In genomic region chr1:41891403-41891896, GRCh38 we compare ENCODE assay signal across 8 cellular contexts. TPM values are rescaled to one million over a fixed set of nuclear protein-coding genes. Genes with fewer than 3 reads are reported as not detected.
DNase-seq lines count a peak whose midpoint lies in the region; ATAC-seq, FAIRE-seq and TF ChIP-seq lines count a peak whose summit lies in the region.

No MANE protein-coding gene starts in this region.

- CTCF ChIA-PET in GM12878 (lab: Yijun Ruan, JAX) = interaction anchor here (0.5 to 3.3 kb wide), 18 partner anchors 9 to 318 kb away, joined by 3 to 17 read pairs (median 6); partner anchors contain the start of gene HIVEP3

- RAD21 ChIA-PET in GM12878 (lab: Charles Lee; ENCODE audit: unreplicated experiment) = interaction anchor here (0.6 to 3.3 kb wide), 21 partner anchors 9 to 375 kb away, joined by 3 to 22 read pairs (median 4); no protein-coding TSS in a partner anchor

- peak; percentile 73 for TF ChIP-seq POLR2A in GM12878 (IDR thresholded peaks at IDR 0.05; ENCODE audit: low read depth, low read length)

- TF ChIP-seq CTCF in GM12878 (IDR thresholded peaks at IDR 0.05 in 2 of 3, conservative IDR thresholded peaks at IDR 0.05 in 1 of 3; ENCODE audit: control insufficient read depth in 2 of 3, extremely low read depth in 1 of 3, insufficient read depth in 1 of 3, low read depth in 3 of 3, low read length in 3 of 3) (peak; percentile 39 to 42 (median 41); a peak in 5 of 6 replicates), lower lobe of right lung (IDR thresholded peaks at IDR 0.05) (peak; percentile 35)

- peak overlapping the region; percentile 80 for H3K27ac ChIP-seq in CD4-positive, CD25-positive, alpha-beta regulatory T cell (ENCODE audit: insufficient read depth, low read length, poor library complexity, severe bottlenecking)
- H3K27ac ChIP-seq in GM12878 (ENCODE audit: control insufficient read depth, insufficient read depth) = peak overlapping the region; percentile 75
- H3K27ac ChIP-seq in lower lobe of right lung = peak overlapping the region; percentile 90

- no peaks in the 10 kb centered on the region for H3K27me3 ChIP-seq in CD4-positive, CD25-positive, alpha-beta regulatory T cell (ENCODE audit: control insufficient read depth, insufficient read depth, low read length)
- H3K27me3 ChIP-seq in GM12878 (replicated peaks in 1 of 2; ENCODE audit: control insufficient read depth in 2 of 2, insufficient read depth in 2 of 2, low read length in 1 of 2) = no peaks in the 10 kb centered on the region
- H3K27me3 ChIP-seq in lower lobe of right lung (ENCODE audit: low read depth) = no peaks in the 10 kb centered on the region

- peak overlapping the region; percentile 87 for H2AFZ ChIP-seq in GM12878 (ENCODE audit: control insufficient read depth, low read depth, low read length)

- peak; percentile 97 for ATAC-seq in CD4-positive, CD25-positive, alpha-beta regulatory T cell (ENCODE audit: low read depth in 2 of 2)
- peak; percentile 94 for ATAC-seq in GM19351 (IDR thresholded peaks at IDR 0.05; ENCODE audit: unreplicated experiment)
- ATAC-seq in HG03521 (IDR thresholded peaks at IDR 0.05; ENCODE audit: unreplicated experiment) = peak; percentile 80
- peak; percentile 98 for ATAC-seq in GM12878
- peak; percentile 79 to 90 for ATAC-seq in lower lobe of right lung

- peak overlapping the region; percentile 44 to 89 (median 84) for H3K4me3 Mint-ChIP-seq in CD4-positive, CD25-positive, alpha-beta regulatory T cell

- intact Hi-C loops in GM12878 (cut with micrococcal nuclease; ENCODE audit: unreplicated experiment) = loop anchor here (1.0 to 5.0 kb wide), 4 partner anchors 63 to 317 kb away; no protein-coding TSS in a partner anchor
- intact Hi-C loops in lower lobe of right lung (cut with DNase I) = no loop called here

- H3K4me2 ChIP-seq in GM12878 (ENCODE audit: control insufficient read depth, insufficient read depth) = peak overlapping the region; percentile 90

- TSS peak; percentile 30 for BruUV-seq in GM12878 (replicated peaks; lab: Mats Ljungman, UMichigan)

- no peaks in the 10 kb centered on the region for H3K27me3 Mint-ChIP-seq in CD4-positive, CD25-positive, alpha-beta regulatory T cell

- H4K20me1 ChIP-seq in GM12878 (ENCODE audit: control insufficient read depth, insufficient read depth) = no peaks in the 10 kb centered on the region

- in situ Hi-C loops in GM12878 (cut with MboI) = no loop called here

- SMC1A ChIA-PET in GM12878 (lab: Charles Lee; ENCODE audit: uncharacterized antibody, unreplicated experiment) = interaction anchor here (0.7 to 3.2 kb wide), 30 partner anchors 9 to 317 kb away, joined by 3 to 16 read pairs (median 4); no protein-coding TSS in a partner anchor

- POLR2A ChIA-PET in GM12878 (lab: Charles Lee) = interaction anchor here (0.9 to 2.4 kb wide), 6 partner anchors 9 to 110 kb away, joined by 3 to 9 read pairs (median 3); no protein-coding TSS in a partner anchor

- H3K4me1 ChIP-seq in CD4-positive, CD25-positive, alpha-beta regulatory T cell (ENCODE audit: control insufficient read depth, insufficient read depth, low read length, poor library complexity, severe bottlenecking) = peaks cover 30% of the 10 kb centered on the region
- peaks cover 15% of the 10 kb centered on the region for H3K4me1 ChIP-seq in GM12878 (ENCODE audit: control insufficient read depth, insufficient read depth, low read length)
- H3K4me1 ChIP-seq in lower lobe of right lung = peaks cover 54% of the 10 kb centered on the region

- peaks cover 1% of the 10 kb centered on the region for H3K79me2 ChIP-seq in GM12878 (ENCODE audit: control insufficient read depth, insufficient read depth, low read length)

- TF ChIP-seq RAD21 in GM12878 (IDR thresholded peaks at IDR 0.05; ENCODE audit: insufficient read depth, low read depth, low read length) = peak; percentile 72

- no peaks in the 10 kb centered on the region for H3K9me3 ChIP-seq in CD4-positive, CD25-positive, alpha-beta regulatory T cell (ENCODE audit: control insufficient read depth in 2 of 2, low read length in 2 of 2)
- H3K9me3 ChIP-seq in GM12878 (replicated peaks; ENCODE audit: control insufficient read depth, insufficient read depth, low read length) (no peaks in the 10 kb centered on the region), lower lobe of right lung (no peaks in the 10 kb centered on the region)

- H3K36me3 ChIP-seq in CD4-positive, CD25-positive, alpha-beta regulatory T cell (ENCODE audit: control insufficient read depth, insufficient read depth, low read length) = no peaks in the 10 kb centered on the region
- H3K36me3 ChIP-seq in GM12878 (ENCODE audit: control insufficient read depth in 2 of 2, insufficient read depth in 2 of 2, low read length in 1 of 2) (no peaks in the 10 kb centered on the region), lower lobe of right lung (no peaks in the 10 kb centered on the region)

- peaks cover 0 to 59% (median 25%) of the 10 kb centered on the region in 4 donors for H3K4me1 Mint-ChIP-seq in CD4-positive, CD25-positive, alpha-beta regulatory T cell

- H3K9ac ChIP-seq in GM12878 (ENCODE audit: control insufficient read depth, insufficient read depth, low read length) = peak overlapping the region; percentile 49

- peak; percentile 73 for FAIRE-seq in GM12878 (lab: Jason Lieb, UNC)

- H3K27ac Mint-ChIP-seq in CD4-positive, CD25-positive, alpha-beta regulatory T cell = peak overlapping the region; percentile 91 to 97 (median 97)

- WGBS in GM12878 (ENCODE audit: insufficient coverage, insufficient replicate concordance, low lambda C conversion rate, missing lambda C conversion rate) = 3% methylated on average over 9 of the region's 9 CpGs

- DNase-seq in CD4-positive, CD25-positive, alpha-beta regulatory T cell = peak; percentile 27 to 92 (median 77)
- DNase-seq in T follicular helper cell (ENCODE audit: low read depth) (peak; percentile 44), GM12878 (ENCODE audit: low read depth, low spot score) (peak; percentile 68), lower lobe of right lung (peak; percentile 60), iPS-NIHi7 (ENCODE audit: extremely low spot score) (no peak)
- DNase-seq in stimulated activated CD8-positive, alpha-beta memory T cell treated with anti-CD3 and anti-CD28 coated beads, Interleukin-2, amount 100 ng/mL, for 1 hour (ENCODE audit: low read depth in 2 of 2) = peak; percentile 20 to 25

- H3K36me3 Mint-ChIP-seq in CD4-positive, CD25-positive, alpha-beta regulatory T cell = no peaks in the 10 kb centered on the region

- no peaks in the 10 kb centered on the region for H3K9me3 Mint-ChIP-seq in CD4-positive, CD25-positive, alpha-beta regulatory T cell

- H3K4me3 ChIP-seq in CD4-positive, CD25-positive, alpha-beta regulatory T cell (ENCODE audit: low read depth, low read length) = peak overlapping the region; percentile 72
- H3K4me3 ChIP-seq in GM12878 (peak overlapping the region; percentile 66), lower lobe of right lung (peak overlapping the region; percentile 54)

- peak; percentile 4 to 26; a peak in 1 of 4 replicates for TF ChIP-seq EP300 in GM12878 (IDR thresholded peaks at IDR 0.05; ENCODE audit: borderline replicate concordance in 1 of 2, control insufficient read depth in 1 of 2, low read depth in 2 of 2, low read length in 2 of 2)

TF ChIP-seq in GM12878, 131 proteins besides CTCF, POLR2A, EP300 and RAD21 (continues in another document):
- TF ChIP-seq SMAD1 (IDR thresholded peaks at IDR 0.05; ENCODE audit: low read depth, partially characterized antibody) (no peak), CHD1 (IDR thresholded peaks at IDR 0.05; ENCODE audit: low read depth, low read length) (no peak), MLLT1 (IDR thresholded peaks at IDR 0.05) (peak; percentile 60; the same call in 1 of the 2 replicates), IKZF1 (conservative IDR thresholded peaks at IDR 0.05) (peak; percentile 63), FOXK2 (IDR thresholded peaks at IDR 0.05) (no peak), MTA2 (IDR thresholded peaks at IDR 0.05; ENCODE audit: low read depth) (peak; percentile 28; the same call in 1 of the 2 replicates), IKZF2 (IDR thresholded peaks at IDR 0.05) (peak in 1 of 2 experiments; percentile 21; a peak in 1 of 4 replicates), EED (IDR thresholded peaks at IDR 0.05; ENCODE audit: low read depth) (peak; percentile 46; the same call in 1 of the 2 replicates), ASH2L (IDR thresholded peaks at IDR 0.05; ENCODE audit: borderline replicate concordance, low read depth) (peak; percentile 89; the same call in 1 of the 2 replicates)

RNA-seq across cellular contexts. Expression of gene HIVEP3, which starts 27.3 kb away (rescaled TPM):
- 17.2 TPM for total RNA-seq in CD4-positive, CD25-positive, alpha-beta regulatory T cell
- polyA plus RNA-seq in CD4-positive, CD25-positive, alpha-beta regulatory T cell = 10 to 100 TPM in 1 of 4 donors, 1 to 10 TPM in 3; 3.9 to 10.9 (median 6.0) TPM
- total RNA-seq in GM12878 (2013; cell fraction: nucleolus; rRNA removed) = 42.5 and 46.4 TPM in 2 replicates
- total RNA-seq in GM12878 (2014; rRNA removed) (2.8 and 2.9 TPM in 2 replicates), GM12878 (2014; rRNA removed; fragmentation: Illumina TruSeq; extraction: Trizol) (3.4 and 3.5 TPM in 2 replicates), GM12878 (2021) (13.6 and 13.8 TPM in 2 replicates), lower lobe of right lung (11.6 TPM)
- 1.8 TPM for polyA plus RNA-seq in GM12878 (2011; ENCODE audit: low read depth)
- polyA plus RNA-seq in GM12878 (2011; rRNA removed) (3.5 and 4.3 TPM in 2 replicates), GM12878 (2014; fragmentation: Illumina TruSeq; extraction: Trizol) (7.4 and 8.6 TPM in 2 replicates), GM12878 (2014; fragmentation: Nextera tagmentation; extraction: Ambion mirVana) (1 to 10 TPM; 1.8 to 2.2 TPM), GM12878 (2014; rRNA removed) (6.0 and 7.7 TPM in 2 replicates), GM12878 (2016; fragmentation: Nextera tagmentation; extraction: Ambion mirVana) (1 to 10 TPM; 3.0 to 4.3 TPM)
- polyA plus RNA-seq in GM12878 (2011; cell fraction: cytosol; rRNA removed) = 5.4 and 6.8 TPM in 2 replicates
- 7.7 and 9.8 TPM in 2 replicates for polyA plus RNA-seq in GM12878 (2011; cell fraction: nucleus; rRNA removed)
- polyA plus RNA-seq in GM12878 (2012) = 4.9 and 5.2 TPM in 2 replicates
- polyA minus RNA-seq in GM12878 (2011; rRNA and poly(A)+ RNA removed) = 11.4 and 11.5 TPM in 2 replicates
- 5.5 and 5.6 TPM in 2 replicates for polyA minus RNA-seq in GM12878 (2011; cell fraction: cytosol; rRNA and poly(A)+ RNA removed)
- polyA minus RNA-seq in GM12878 (2011; cell fraction: nucleus; rRNA and poly(A)+ RNA removed) = 6.0 and 17.6 TPM in 2 replicates
